9 cellular contexts compared by ENCODE assay signal in the genomic region with DNA sequence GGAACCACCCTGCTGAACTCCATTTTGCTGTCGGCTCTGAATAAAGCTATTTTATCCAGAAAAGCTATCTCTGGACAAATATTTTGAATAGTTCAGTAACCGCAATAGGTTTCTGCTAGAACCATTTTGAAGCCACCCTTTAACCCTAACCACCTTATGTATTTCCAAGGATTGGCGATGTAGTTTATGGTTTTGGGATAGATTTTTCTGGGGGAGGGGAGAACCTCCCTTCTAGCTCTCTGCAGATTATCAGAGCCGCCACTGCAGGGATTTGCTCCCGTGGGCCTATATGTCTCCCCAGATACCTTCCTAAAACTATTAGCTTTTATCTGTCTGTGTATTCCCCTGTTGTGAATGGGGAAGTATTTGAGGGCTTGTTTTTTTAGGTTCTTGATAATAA. TPM values are rescaled to one million over a fixed set of nuclear protein-coding genes. Genes with fewer than 3 reads are reported as not detected.
DNase-seq lines count a peak whose midpoint lies in the region; ATAC-seq and TF ChIP-seq lines count a peak whose summit lies in the region.
"Had no signal": no experiment of that assay in that cellular context is flagged by ENCODE, and none has a peak within 500 bp of the region (broad histone marks: within the 10 kb centered on the region; RNA-seq: fewer than 3 reads in every experiment).

No MANE protein-coding gene starts in this region.

- DNase-seq in ACHN, result peak; percentile 31
- DNase-seq in GM12864 (ENCODE audit: low read depth), result no peak
- DNase-seq in activated B cell treated with CpG ODN at 0.5 μM for 24 hours, result no peak
- peak; percentile 34 for DNase-seq in hepatic stellate cell (ENCODE audit: low spot score)
- DNase-seq in activated naive CD4-positive, alpha-beta T cell treated with anti-CD3 and anti-CD28 coated beads, Interleukin-2, amount 50 U/mL, for 72 hours (ENCODE audit: low spot score in 2 of 2), result no peak
- DNase-seq: activated gamma-delta T cell had no signal

- peak overlapping the region; percentile 48 for H3K4me3 ChIP-seq in GM12864 (ENCODE audit: low read depth, low read length)

- CTCF ChIA-PET in activated B cell treated with CpG ODN at 0.5 μM for 24 hours (lab: Charles Lee), result interaction anchor here (1.5 to 4.2 kb wide), 2 partner anchors 45 to 55 kb away, joined by 4 to 27 read pairs; a partner anchor contains a TSS

- H3K9me3 Mint-ChIP-seq in activated B cell treated with CpG ODN at 0.5 μM for 24 hours, result no peaks in the 10 kb centered on the region
- H3K9me3 Mint-ChIP-seq in activated naive CD4-positive, alpha-beta T cell treated with anti-CD3 and anti-CD28 coated beads, Interleukin-2, amount 50 U/mL, for 72 hours, result no peaks in the 10 kb centered on the region

- POLR2A ChIA-PET in activated B cell treated with CpG ODN at 0.5 μM for 24 hours (lab: Charles Lee), result interaction anchor here (0.6 to 6.8 kb wide), 6 partner anchors 23 to 102 kb away, joined by 3 to 190 read pairs (median 35); a partner anchor contains a TSS

- peaks cover 46% of the 10 kb centered on the region for H3K4me1 Mint-ChIP-seq in activated B cell treated with CpG ODN at 0.5 μM for 24 hours

- H3K27me3 Mint-ChIP-seq in activated B cell treated with CpG ODN at 0.5 μM for 24 hours, result no peaks in the 10 kb centered on the region

- TF ChIP-seq CTCF in GM12864 (IDR thresholded peaks at IDR 0.05; ENCODE audit: low read depth, low read length, missing control alignments) (no peak), activated B cell treated with CpG ODN at 0.5 μM for 24 hours (IDR thresholded peaks at IDR 0.05) (no peak)

- peak overlapping the region; percentile 97 for H3K27ac Mint-ChIP-seq in activated B cell treated with CpG ODN at 0.5 μM for 24 hours
- H3K27ac Mint-ChIP-seq in activated naive CD4-positive, alpha-beta T cell treated with anti-CD3 and anti-CD28 coated beads, Interleukin-2, amount 50 U/mL, for 72 hours, result no peak overlapping the region

- no peak for ATAC-seq in activated B cell treated with CpG ODN at 0.5 μM for 24 hours (ENCODE audit: low read depth)
- ATAC-seq in HG02642 (IDR thresholded peaks at IDR 0.05; ENCODE audit: poor library complexity, unreplicated experiment), result no peak
- no peak for ATAC-seq in HG02678 (IDR thresholded peaks at IDR 0.05; ENCODE audit: unreplicated experiment)
- no peak for ATAC-seq in HG03039 (IDR thresholded peaks at IDR 0.05; ENCODE audit: unreplicated experiment)
- no peak for ATAC-seq in activated naive CD4-positive, alpha-beta T cell treated with anti-CD3 and anti-CD28 coated beads, Interleukin-2, amount 50 U/mL, for 72 hours

- intact Hi-C loops in activated B cell treated with CpG ODN at 0.5 μM for 24 hours (cut with micrococcal nuclease), result loop anchor here (5.0 kb wide), 1 partner anchor 281 kb away; a partner anchor contains a TSS

- in situ Hi-C loops in ACHN (cut with HindIII; ENCODE audit: low pct_ligation_motif_present, low pct_unique_long_range_greater_than_20kb, low sequenced_read_pairs), result no loop called here

- H3K4me3 Mint-ChIP-seq in activated B cell treated with CpG ODN at 0.5 μM for 24 hours, result no peak overlapping the region

- peaks cover 29% of the 10 kb centered on the region for H3K36me3 Mint-ChIP-seq in activated B cell treated with CpG ODN at 0.5 μM for 24 hours (ENCODE audit: low read depth)
- H3K36me3 Mint-ChIP-seq in activated naive CD4-positive, alpha-beta T cell treated with anti-CD3 and anti-CD28 coated beads, Interleukin-2, amount 50 U/mL, for 72 hours, result peaks cover 29 to 40% of the 10 kb centered on the region in 2 donors

RNA-seq across cellular contexts. Expression of a gene that starts 1.8 kb away (rescaled TPM):
- 916 and 951 TPM in 2 replicates for total RNA-seq in activated B cell treated with CpG ODN at 0.5 μM for 24 hours
- total RNA-seq in activated naive CD4-positive, alpha-beta T cell treated with anti-CD3 and anti-CD28 coated beads, Interleukin-2, amount 50 U/mL, for 72 hours, result 1,000 to 10,000 TPM; 2,180 to 2,388 TPM

RNA-seq across cellular contexts. Expression of a gene that starts 22.4 kb away (rescaled TPM):
- 64.2 and 79.9 TPM in 2 replicates for total RNA-seq in activated B cell treated with CpG ODN at 0.5 μM for 24 hours
- total RNA-seq in activated naive CD4-positive, alpha-beta T cell treated with anti-CD3 and anti-CD28 coated beads, Interleukin-2, amount 50 U/mL, for 72 hours, result 100 to 1,000 TPM in 1 of 2 donors, 10 to 100 TPM in 1; 64.0 to 134 TPM

RNA-seq across cellular contexts. Expression of a gene that starts 38.4 kb away (rescaled TPM):
- 0.09 TPM in 1 of 2 replicates, not detected in the other for total RNA-seq in activated B cell treated with CpG ODN at 0.5 μM for 24 hours
- 1 to 10 TPM in 1 of 2 donors, under 1 TPM in 1; 0.19 to 1.0 TPM for total RNA-seq in activated naive CD4-positive, alpha-beta T cell treated with anti-CD3 and anti-CD28 coated beads, Interleukin-2, amount 50 U/mL, for 72 hours

RNA-seq across cellular contexts. Expression of a gene that starts 55.9 kb away (rescaled TPM):
- total RNA-seq in activated B cell treated with CpG ODN at 0.5 μM for 24 hours, result 114 and 115 TPM in 2 replicates
- 100 to 1,000 TPM in 1 of 2 donors, 10 to 100 TPM in 1; 37.7 to 106 TPM for total RNA-seq in activated naive CD4-positive, alpha-beta T cell treated with anti-CD3 and anti-CD28 coated beads, Interleukin-2, amount 50 U/mL, for 72 hours

Comparison
In these comparisons a context has a peak if more than half of its experiments do, and no peak if none do; other contexts are left out.
1. DNase-seq: peak in ACHN (single experiment) and hepatic stellate cell (single experiment); none in GM12864 (single experiment), activated B cell treated with CpG ODN at 0.5 μM for 24 hours (single experiment) and activated naive CD4-positive, alpha-beta T cell treated with anti-CD3 and anti-CD28 coated beads, Interleukin-2, amount 50 U/mL, for 72 hours (0 of 2).